21 cellular contexts compared by ENCODE assay signal in genomic region chr11:96132437-96132836, GRCh38.
A peak's percentile ranks its signal among the peaks of the same experiment; 100 is the strongest.
DNase-seq lines count a peak whose midpoint lies in the region; ATAC-seq and TF ChIP-seq lines count a peak whose summit lies in the region.
"Had no signal": no experiment of that assay in that cellular context is flagged by ENCODE, and none has a peak within 500 bp of the region (broad histone marks: within the 10 kb centered on the region; RNA-seq: fewer than 3 reads in every experiment).

No MANE protein-coding gene starts in this region.

- intact Hi-C loops in mucosa of descending colon (cut with DNase I, micrococcal nuclease) = no loop called here

- ATAC-seq in activated CD4-positive, CD25-positive, alpha-beta regulatory T cell treated with anti-CD3 and anti-CD28 coated beads, Interleukin-2, amount 50 U/mL, for 24 hours = peak; percentile 13 to 41
- ATAC-seq in GM19463 (IDR thresholded peaks at IDR 0.05; ENCODE audit: unreplicated experiment) (peak; percentile 46), mucosa of descending colon (peak; percentile 75), HG02870 (IDR thresholded peaks at IDR 0.05; ENCODE audit: unreplicated experiment) (no peak), HG02623 (IDR thresholded peaks at IDR 0.05; ENCODE audit: unreplicated experiment) (no peak)
- ATAC-seq: gastroesophageal sphincter had no signal

- peaks cover 5% of the 10 kb centered on the region for H3K4me1 ChIP-seq in mucosa of descending colon (ENCODE audit: low read depth)

- DNase-seq in activated CD4-positive, CD25-positive, alpha-beta regulatory T cell treated with anti-CD3 and anti-CD28 coated beads, Interleukin-2, amount 50 U/mL, for 72 hours = no peak
- DNase-seq in HT1080 (ENCODE audit: low read depth) = peak; percentile 25
- DNase-seq in mucosa of descending colon = no peak
- DNase-seq in activated naive CD4-positive, alpha-beta T cell (lab: John Stamatoyannopoulos, UW) = no peak
- DNase-seq: 8988T, activated gamma-delta T cell treated with Interleukin-2 at 50 U/mL for 16 hours, caudate nucleus, erythroblast, GF-D8, GM23248, kidney glomerular epithelial cell, NCI-H1048, NCI-H2029 treated with DMSO at 0.1 percent for 48 hours, RPMI8226, stomach, trophoblast cell had no signal

- H3K36me3 ChIP-seq in mucosa of descending colon (ENCODE audit: low read depth) = no peaks in the 10 kb centered on the region
- H3K36me3 ChIP-seq: gastroesophageal sphincter, stomach had no signal

- H3K9me3 ChIP-seq in mucosa of descending colon = no peaks in the 10 kb centered on the region
- H3K9me3 ChIP-seq: gastroesophageal sphincter, stomach had no signal

- no peak for TF ChIP-seq CTCF in mucosa of descending colon (IDR thresholded peaks at IDR 0.05)

- no peak overlapping the region for H3K4me3 ChIP-seq in mucosa of descending colon
- H3K4me3 ChIP-seq: gastroesophageal sphincter, GM23248, stomach had no signal

Comparison
In these comparisons a context has a peak if more than half of its experiments do, and no peak if none do; other contexts are left out.
1. ATAC-seq: peak in activated CD4-positive, CD25-positive, alpha-beta regulatory T cell treated with anti-CD3 and anti-CD28 coated beads, Interleukin-2, amount 50 U/mL, for 24 hours (2 of 2), GM19463 (single experiment) and mucosa of descending colon (single experiment); none in HG02870 (single experiment) and HG02623 (single experiment).